8 cellular contexts compared by ENCODE assay signal in genomic region chr16:4801051-4801961, GRCh38. TPM values are rescaled to one million over a fixed set of nuclear protein-coding genes. Genes with fewer than 3 reads are reported as not detected.
DNase-seq lines count a peak whose midpoint lies in the region; ATAC-seq and TF ChIP-seq lines count a peak whose summit lies in the region.

No MANE protein-coding gene starts in this region.

- ATAC-seq in lung (ENCODE audit: insufficient read depth, low FRiP score), result no peak
- no peak for ATAC-seq in HG02763 (IDR thresholded peaks at IDR 0.05; ENCODE audit: unreplicated experiment)
- no peak for ATAC-seq in HG03439 (IDR thresholded peaks at IDR 0.05; ENCODE audit: unreplicated experiment)

- H3K9me3 ChIP-seq in lung (ENCODE audit: control insufficient read depth in 2 of 2, insufficient read depth in 1 of 2, low read length in 1 of 2), result no peaks in the 10 kb centered on the region

- no peak for TF ChIP-seq CTCF in brain microvascular endothelial cell (IDR thresholded peaks at IDR 0.05; ENCODE audit: low read depth, low read length, missing control alignments)
- TF ChIP-seq CTCF in lung (IDR thresholded peaks at IDR 0.05; ENCODE audit: control extremely low read depth, extremely low read depth), result no peak

- H3K27me3 Mint-ChIP-seq in activated naive CD4-positive, alpha-beta T cell treated with anti-CD3 and anti-CD28 coated beads, Interleukin-2, amount 10 ng/mL, durations not matched to agents 7 days and 5 days, result no peaks in the 10 kb centered on the region

- H3K27me3 ChIP-seq in brain microvascular endothelial cell (replicated peaks), result no peaks in the 10 kb centered on the region
- no peaks in the 10 kb centered on the region for H3K27me3 ChIP-seq in lung (ENCODE audit: control insufficient read depth, insufficient read depth)

- H3K9me3 Mint-ChIP-seq in activated naive CD4-positive, alpha-beta T cell treated with anti-CD3 and anti-CD28 coated beads, Interleukin-2, amount 10 ng/mL, durations not matched to agents 7 days and 5 days, result no peaks in the 10 kb centered on the region

- peak overlapping the region; percentile 75 for H3K4me3 ChIP-seq in brain microvascular endothelial cell (ENCODE audit: low read depth, low read length)
- H3K4me3 ChIP-seq in lung, result no peak overlapping the region
- H3K4me3 ChIP-seq in urinary bladder (ENCODE audit: low read depth, low read length), result peak overlapping the region; percentile 85

- in situ Hi-C loops in brain microvascular endothelial cell (cut with HindIII; ENCODE audit: low pct_ligation_motif_present, low sequenced_read_pairs), result no loop called here

- DNase-seq in activated naive CD4-positive, alpha-beta T cell treated with anti-CD3 and anti-CD28 coated beads, Interleukin-2, amount 10 ng/mL, durations not matched to agents 7 days and 5 days, result no peak
- no peak for DNase-seq in activated naive CD4-positive, alpha-beta T cell (lab: John Stamatoyannopoulos, UW)
- DNase-seq in brain microvascular endothelial cell (no peak), lung (ENCODE audit: low spot score) (no peak), D341Med (ENCODE audit: low spot score) (no peak)

- H3K27ac ChIP-seq in brain microvascular endothelial cell, result no peak overlapping the region
- H3K27ac ChIP-seq in lung (ENCODE audit: low read depth in 1 of 2, low read length in 1 of 2), result peak overlapping the region; percentile 86 to 90
- peak overlapping the region; percentile 61 for H3K27ac ChIP-seq in urinary bladder (ENCODE audit: low read depth)

- H3K4me1 Mint-ChIP-seq in activated naive CD4-positive, alpha-beta T cell treated with anti-CD3 and anti-CD28 coated beads, Interleukin-2, amount 10 ng/mL, durations not matched to agents 7 days and 5 days, result peaks cover 27% of the 10 kb centered on the region

- peak overlapping the region; percentile 83 for H3K4me3 Mint-ChIP-seq in activated naive CD4-positive, alpha-beta T cell treated with anti-CD3 and anti-CD28 coated beads, Interleukin-2, amount 10 ng/mL, durations not matched to agents 7 days and 5 days

- H3K4me1 ChIP-seq in lung (ENCODE audit: control insufficient read depth in 2 of 2, insufficient read depth in 2 of 2, low read length in 2 of 2) (peaks cover 0 to 14% of the 10 kb centered on the region in 2 donors), urinary bladder (ENCODE audit: insufficient read depth) (peaks cover 3% of the 10 kb centered on the region)

- H3K36me3 ChIP-seq in brain microvascular endothelial cell (replicated peaks) (peaks cover 11% of the 10 kb centered on the region), lung (ENCODE audit: control insufficient read depth in 2 of 2, insufficient read depth in 2 of 2, low read length in 2 of 2) (peaks cover 4 to 35% of the 10 kb centered on the region in 2 donors), urinary bladder (ENCODE audit: insufficient read depth) (no peaks in the 10 kb centered on the region)

- WGBS in lung, 2 donors, result 48 to 49% methylated on average over 28 to 29 of the region's 29 CpGs
- WGBS in urinary bladder, result 52% methylated on average over 29 of the region's 29 CpGs

- H3K27ac Mint-ChIP-seq in activated naive CD4-positive, alpha-beta T cell treated with anti-CD3 and anti-CD28 coated beads, Interleukin-2, amount 10 ng/mL, durations not matched to agents 7 days and 5 days, result peak overlapping the region; percentile 89

- CTCF ChIA-PET in activated naive CD4-positive, alpha-beta T cell treated with anti-CD3 and anti-CD28 coated beads, Interleukin-2, amount 10 ng/mL, durations not matched to agents 7 days and 5 days (lab: Charles Lee), result no interaction called here

- peaks cover 14% of the 10 kb centered on the region for H3K36me3 Mint-ChIP-seq in activated naive CD4-positive, alpha-beta T cell treated with anti-CD3 and anti-CD28 coated beads, Interleukin-2, amount 10 ng/mL, durations not matched to agents 7 days and 5 days

RNA-seq across cellular contexts. Expression of gene ROGDI, which starts 1.1 kb away (rescaled TPM):
- total RNA-seq in lung (10 to 100 TPM; 14.6 to 37.1 TPM), urinary bladder (8.5 TPM)
- polyA plus RNA-seq in lung (10 to 100 TPM; 28.4 to 32.6 TPM), urinary bladder (45.1 TPM)

RNA-seq across cellular contexts. Expression of gene SMIM22, which starts 6.1 kb away (rescaled TPM):
- 10 to 100 TPM; 26.8 to 80.4 TPM for total RNA-seq in lung
- polyA plus RNA-seq in lung, result 100 to 1,000 TPM; 114 to 324 TPM
- total RNA-seq in urinary bladder, result 13.4 TPM
- 52.2 TPM for polyA plus RNA-seq in urinary bladder

RNA-seq across cellular contexts. Expression of gene SEPTIN12, which starts 13.2 kb away (rescaled TPM):
- total RNA-seq in lung, result not detected
- polyA plus RNA-seq in lung, result not detected
- total RNA-seq in urinary bladder, result not detected
- not detected for polyA plus RNA-seq in urinary bladder

RNA-seq across cellular contexts. Expression of gene ZNF500, which starts 34.3 kb away (rescaled TPM):
- total RNA-seq in lung (10 to 100 TPM; 13.7 to 14.6 TPM), urinary bladder (9.9 TPM)
- polyA plus RNA-seq in lung (10 to 100 TPM in 1 of 2 donors, 1 to 10 TPM in 1; 7.5 to 10.7 TPM), urinary bladder (14.4 TPM)

RNA-seq across cellular contexts. Expression of gene GLYR1, which starts 45.8 kb away (rescaled TPM):
- total RNA-seq in lung (10 to 100 TPM; 85.4 to 88.1 TPM), urinary bladder (44.4 TPM)
- polyA plus RNA-seq in lung (10 to 100 TPM; 36.2 to 55.0 TPM), urinary bladder (60.3 TPM)
